In genomic region chr2:217714268-217714643, GRCh38 we compare ENCODE assay signal across 10 cellular contexts.
DNase-seq lines count a peak whose midpoint lies in the region; ATAC-seq and TF ChIP-seq lines count a peak whose summit lies in the region.
"Had no signal": no experiment of that assay in that cellular context is flagged by ENCODE, and none has a peak within 500 bp of the region (broad histone marks: within the 10 kb centered on the region; RNA-seq: fewer than 3 reads in every experiment).

No MANE protein-coding gene starts in this region.

- no peaks in the 10 kb centered on the region for H3K9me3 ChIP-seq in naive thymus-derived CD4-positive, alpha-beta T cell (ENCODE audit: control insufficient read depth in 2 of 3, low read length in 3 of 3)
- no peaks in the 10 kb centered on the region for H3K9me3 ChIP-seq in vagina

- H3K4me1 Mint-ChIP-seq in naive thymus-derived CD4-positive, alpha-beta T cell, result peaks cover 0 to 13% (median 5%) of the 10 kb centered on the region in 7 donors

- in situ Hi-C loops in SK-MEL-5 (cut with HindIII; ENCODE audit: low pct_unique_long_range_greater_than_20kb, low sequenced_read_pairs), result no loop called here

- H3K36me3 Mint-ChIP-seq in naive thymus-derived CD4-positive, alpha-beta T cell, result no peaks in the 10 kb centered on the region

- H3K4me1 ChIP-seq in naive thymus-derived CD4-positive, alpha-beta T cell (ENCODE audit: control insufficient read depth in 2 of 2, insufficient read depth in 2 of 2, low read length in 2 of 2), result peaks cover 0 to 3% of the 10 kb centered on the region in 2 donors
- peaks cover 45% of the 10 kb centered on the region for H3K4me1 ChIP-seq in vagina

- POLR2A ChIA-PET in naive thymus-derived CD4-positive, alpha-beta T cell (lab: Charles Lee), result interaction anchor here (0.5 kb wide), 1 partner anchor 35 kb away, joined by 4 read pairs; no protein-coding TSS in a partner anchor

- peak; percentile 99 for DNase-seq in SK-MEL-5 (ENCODE audit: low read depth, low spot score)
- DNase-seq in foreskin melanocyte, result peak; percentile 100
- DNase-seq in naive thymus-derived CD4-positive, alpha-beta T cell, result no peak
- peak in 1 of 2 donors; percentile 85 for DNase-seq in vagina (ENCODE audit: extremely low spot score in 2 of 2)
- DNase-seq in NCI-H187 treated with DMSO at 0.1 percent for 48 hours (lab: John Stamatoyannopoulos, UW), result no peak
- DNase-seq in DMS153 treated with DMSO at 0.1 percent for 48 hours (lab: John Stamatoyannopoulos, UW; ENCODE audit: unreplicated experiment), result no peak
- DNase-seq: activated CD8-positive, alpha-beta T cell treated with anti-CD3 and anti-CD28 coated beads, Interleukin-2, amount 10 ng/mL, durations not matched to agents 7 days and 5 days; NCI-H524; stimulated activated CD4-positive, alpha-beta T cell treated with anti-CD3 and anti-CD28 coated beads, Interleukin-1b, Interleukin-23, amount 100 ng/mL, for 48 hours had no signal

- intact Hi-C loops in naive thymus-derived CD4-positive, alpha-beta T cell (cut with micrococcal nuclease), result loop anchor here in 1 of 2 donors (5.0 kb wide), 3 partner anchors 202 to 1197 kb away; no protein-coding TSS in a partner anchor
- intact Hi-C loops in vagina (cut with DNase I), result loop anchor here (1.0 to 10.0 kb wide), 3 partner anchors 179 to 1030 kb away; partner anchors contain the start of gene IGFBP5

- H3K36me3 ChIP-seq in naive thymus-derived CD4-positive, alpha-beta T cell (ENCODE audit: control insufficient read depth in 2 of 3, insufficient read depth in 3 of 3, low read length in 3 of 3), result no peaks in the 10 kb centered on the region
- no peaks in the 10 kb centered on the region for H3K36me3 ChIP-seq in vagina

- no peaks in the 10 kb centered on the region for H3K9me3 Mint-ChIP-seq in naive thymus-derived CD4-positive, alpha-beta T cell

- no peak overlapping the region for H3K4me3 ChIP-seq in naive thymus-derived CD4-positive, alpha-beta T cell (ENCODE audit: low read length)
- H3K4me3 ChIP-seq in vagina, result no peak overlapping the region

- TF ChIP-seq POLR2A in vagina (IDR thresholded peaks at IDR 0.05), result no peak

- no peaks in the 10 kb centered on the region for H3K27me3 ChIP-seq in naive thymus-derived CD4-positive, alpha-beta T cell (ENCODE audit: control insufficient read depth in 2 of 2, insufficient read depth in 2 of 2, low read length in 2 of 2)
- no peaks in the 10 kb centered on the region for H3K27me3 ChIP-seq in vagina

- ATAC-seq in naive thymus-derived CD4-positive, alpha-beta T cell, result peak; percentile 12
- no peak for ATAC-seq in HG02938 (IDR thresholded peaks at IDR 0.05; ENCODE audit: unreplicated experiment)

- H3K4me3 Mint-ChIP-seq in naive thymus-derived CD4-positive, alpha-beta T cell, result no peak overlapping the region
- H3K4me3 Mint-ChIP-seq: activated CD8-positive, alpha-beta T cell treated with anti-CD3 and anti-CD28 coated beads, Interleukin-2, amount 10 ng/mL, durations not matched to agents 7 days and 5 days had no signal

- H3K27ac Mint-ChIP-seq in naive thymus-derived CD4-positive, alpha-beta T cell, result no peak overlapping the region
- H3K27ac Mint-ChIP-seq: activated CD8-positive, alpha-beta T cell treated with anti-CD3 and anti-CD28 coated beads, Interleukin-2, amount 10 ng/mL, durations not matched to agents 7 days and 5 days had no signal

- TF ChIP-seq CTCF in vagina (IDR thresholded peaks at IDR 0.05), result no peak

- peaks cover 0 to 7% (median 4%) of the 10 kb centered on the region in 5 donors for H3K27me3 Mint-ChIP-seq in naive thymus-derived CD4-positive, alpha-beta T cell

- CTCF ChIA-PET in naive thymus-derived CD4-positive, alpha-beta T cell (lab: Charles Lee), result interaction anchor here (4.4 kb wide), 1 partner anchor 1031 kb away, joined by 27 read pairs; no protein-coding TSS in a partner anchor

- no peak overlapping the region for H3K27ac ChIP-seq in naive thymus-derived CD4-positive, alpha-beta T cell (ENCODE audit: low read depth, low read length)
- H3K27ac ChIP-seq in vagina, result peak overlapping the region; percentile 75

Comparison
In these comparisons a context has a peak if more than half of its experiments do, and no peak if none do; other contexts are left out.
1. DNase-seq: peak in SK-MEL-5 (single experiment) and foreskin melanocyte (single experiment); none in naive thymus-derived CD4-positive, alpha-beta T cell (0 of 9), NCI-H187 treated with DMSO at 0.1 percent for 48 hours (single experiment) and DMS153 treated with DMSO at 0.1 percent for 48 hours (single experiment).